Comparison of ENCODE assay signal across 8 cellular contexts in genomic region chr22:31625661-31626426, GRCh38. TPM values are rescaled to one million over a fixed set of nuclear protein-coding genes. Genes with fewer than 3 reads are reported as not detected.
DNase-seq lines count a peak whose midpoint lies in the region; ATAC-seq and TF ChIP-seq lines count a peak whose summit lies in the region.

No MANE protein-coding gene starts in this region.

- H3K9me3 ChIP-seq in BE2C: no peaks in the 10 kb centered on the region
- H3K9me3 ChIP-seq in esophagus (ENCODE audit: control insufficient read depth in 2 of 2, insufficient read depth in 1 of 2, low read depth in 1 of 2, low read length in 1 of 2): no peaks in the 10 kb centered on the region
- H3K9me3 ChIP-seq in HAP-1: no peaks in the 10 kb centered on the region

- peaks cover 28% of the 10 kb centered on the region for H3K36me3 ChIP-seq in BE2C
- peaks cover 0 to 25% of the 10 kb centered on the region in 2 donors for H3K36me3 ChIP-seq in esophagus (ENCODE audit: control insufficient read depth in 2 of 2, insufficient read depth in 2 of 2, low read length in 1 of 2)
- H3K36me3 ChIP-seq in HAP-1 (replicated peaks): peaks cover 8% of the 10 kb centered on the region

- in situ Hi-C loops in HAP-1 (cut with MboI; ENCODE audit: low sequenced_read_pairs): no loop called here

- no peak overlapping the region for H3K4me3 Mint-ChIP-seq in natural killer cell

- no peaks in the 10 kb centered on the region for H3K27me3 Mint-ChIP-seq in natural killer cell (ENCODE audit: low read depth in 2 of 2)

- intact Hi-C loops in natural killer cell (cut with micrococcal nuclease): no loop called here

- TF ChIP-seq CTCF in BE2C (IDR thresholded peaks at IDR 0.05; ENCODE audit: low read depth, low read length) (no peak), natural killer cell (IDR thresholded peaks at IDR 0.05) (no peak)

- H3K27ac Mint-ChIP-seq in natural killer cell: peak overlapping the region; percentile 80 to 93

- DNase-seq in BE2C (peak; percentile 90), natural killer cell (no peak), HAP-1 (ENCODE audit: low spot score in 2 of 2) (no peak), NCI-H2029 (lab: John Stamatoyannopoulos, UW) (no peak), DMS79 (lab: John Stamatoyannopoulos, UW) (no peak)

- H3K27me3 ChIP-seq in BE2C (no peaks in the 10 kb centered on the region), esophagus (ENCODE audit: control insufficient read depth in 1 of 2, insufficient read depth in 2 of 2, low read length in 2 of 2) (no peaks in the 10 kb centered on the region), HAP-1 (ENCODE audit: low read depth) (no peaks in the 10 kb centered on the region)

- no peaks in the 10 kb centered on the region for H3K9me3 Mint-ChIP-seq in natural killer cell

- ATAC-seq in natural killer cell (no peak), HG03520 (IDR thresholded peaks at IDR 0.05; ENCODE audit: unreplicated experiment) (no peak)

- H3K4me3 ChIP-seq in BE2C (ENCODE audit: low read depth, low read length) (peak overlapping the region; percentile 39), esophagus (ENCODE audit: low read depth in 1 of 2, low read length in 2 of 2) (no peak overlapping the region), HAP-1 (no peak overlapping the region)

- H3K36me3 Mint-ChIP-seq in natural killer cell: no peaks in the 10 kb centered on the region

- WGBS in esophagus, 2 donors: 44 to 50% methylated on average over 24 to 31 of the region's 31 CpGs

- H3K4me1 Mint-ChIP-seq in natural killer cell: peaks cover 46 to 57% of the 10 kb centered on the region in 2 donors

- H3K27ac ChIP-seq in esophagus (ENCODE audit: low read depth in 2 of 2, low read length in 1 of 2): peak overlapping the region; percentile 8 to 35

- peaks cover 30% of the 10 kb centered on the region for H3K4me1 ChIP-seq in BE2C
- peaks cover 24 to 44% of the 10 kb centered on the region in 2 donors for H3K4me1 ChIP-seq in esophagus (ENCODE audit: control insufficient read depth in 2 of 2, insufficient read depth in 2 of 2, low read length in 1 of 2)
- no peaks in the 10 kb centered on the region; the same call in 1 of the 2 replicates for H3K4me1 ChIP-seq in HAP-1

TF ChIP-seq in PFSK-1, 5 proteins besides CTCF, POLR2A, EP300 and RAD21:
- TF ChIP-seq SIN3A (IDR thresholded peaks at IDR 0.05; ENCODE audit: borderline replicate concordance, insufficient read depth, low read length) (0 out of 2 replicates have a peak, but pooled peaks have one; percentile 27), REST (IDR thresholded peaks at IDR 0.05; ENCODE audit: insufficient read depth in 1 of 2, low read depth in 2 of 2, low read length in 2 of 2) (no peak), TAF1 (IDR thresholded peaks at IDR 0.05; ENCODE audit: borderline replicate concordance, insufficient read depth, low read length) (no peak), POLR2AphosphoS5 (IDR thresholded peaks at IDR 0.05; ENCODE audit: low read depth, low read length) (no peak), FOXP2 (optimal IDR thresholded peaks at IDR 0.05; ENCODE audit: borderline replicate concordance, extremely low read depth, extremely low read length, insufficient read depth) (peak; percentile 71)

RNA-seq across cellular contexts. Expression of gene PISD, which starts 36.2 kb away (rescaled TPM):
- polyA plus RNA-seq in BE2C (2012; ENCODE audit: insufficient read depth, insufficient read length, low read depth): 107 TPM
- 49.9 TPM for polyA plus RNA-seq in PFSK-1 (2012; ENCODE audit: insufficient read length, low read depth)
- 10 to 100 TPM; 24.7 to 30.4 TPM for polyA plus RNA-seq in esophagus
- 10 to 100 TPM; 36.0 to 52.1 (median 47.8) TPM for total RNA-seq in natural killer cell
